ENCODE assay signal across 17 cellular contexts in genomic region chr10:88467835-88468485, GRCh38.
"Had no signal": no experiment of that assay in that cellular context is flagged by ENCODE, and none has a peak within 500 bp of the region (broad histone marks: within the 10 kb centered on the region; RNA-seq: fewer than 3 reads in every experiment).

No MANE protein-coding gene starts in this region.

- H3K4me1 Mint-ChIP-seq: activated CD4-positive, alpha-beta T cell treated with anti-CD3 and anti-CD28 coated beads, Interleukin-2, amount 10 ng/mL, durations not matched to agents 7 days and 5 days; activated naive CD4-positive, alpha-beta T cell treated with anti-CD3 and anti-CD28 coated beads, Interleukin-2, amount 10 ng/mL, durations not matched to agents 7 days and 5 days; central memory CD8-positive, alpha-beta T cell had no signal

- H3K36me3 Mint-ChIP-seq: activated naive CD4-positive, alpha-beta T cell treated with anti-CD3 and anti-CD28 coated beads, Interleukin-2, amount 10 ng/mL, durations not matched to agents 7 days and 5 days; type B pancreatic cell; WTC11 had no signal

- H3K9me3 ChIP-seq: adrenal gland had no signal

- H3K27me3 Mint-ChIP-seq: activated CD4-positive, alpha-beta T cell treated with anti-CD3 and anti-CD28 coated beads, Interleukin-2, amount 10 ng/mL, durations not matched to agents 7 days and 5 days; central memory CD8-positive, alpha-beta T cell; type B pancreatic cell had no signal

- DNase-seq: activated CD4-positive, alpha-beta T cell treated with anti-CD3 and anti-CD28 coated beads, Interleukin-2, amount 10 ng/mL, durations not matched to agents 7 days and 5 days; activated naive CD4-positive, alpha-beta T cell treated with anti-CD3 and anti-CD28 coated beads, Interleukin-2, amount 10 ng/mL, durations not matched to agents 7 days and 5 days; adrenal gland; effector memory CD4-positive, alpha-beta T cell; erythroblast; foreskin melanocyte; left ventricle myocardium superior; posterior cingulate gyrus; right cardiac atrium; stimulated activated CD4-positive, alpha-beta T cell treated with anti-CD3 and anti-CD28 coated beads, Interleukin-12 subunit alpha, Interleukin-12 subunit beta, amount 100 ng/mL, for 4 hours; stimulated activated naive CD4-positive, alpha-beta T cell; substantia nigra had no signal

- ATAC-seq: left ventricle myocardium superior, right cardiac atrium, WTC11 had no signal

- H3K27ac Mint-ChIP-seq: activated CD4-positive, alpha-beta T cell treated with anti-CD3 and anti-CD28 coated beads, Interleukin-2, amount 10 ng/mL, durations not matched to agents 7 days and 5 days; activated naive CD4-positive, alpha-beta T cell treated with anti-CD3 and anti-CD28 coated beads, Interleukin-2, amount 10 ng/mL, durations not matched to agents 7 days and 5 days; activated T-helper 2 cell treated with anti-CD3 and anti-CD28 coated beads, Interferon-gamma antibody, Interleukin-2, Interleukin-4, amounts not matched to agents 10 μg/mL and 5 μg/mL and 100 μg/mL, durations not matched to agents 14 hours and 24 hours and 36 hours; T-helper 1 cell treated with Interleukin-12 subunit alpha and Interleukin-12 subunit beta and Interleukin-4 antibody, amounts not matched to agents 30 μg/mL and 1 μg/mL, for 36 hours; type B pancreatic cell; WTC11 had no signal

- H3K36me3 ChIP-seq: adrenal gland had no signal

- H3K4me3 Mint-ChIP-seq: activated CD4-positive, alpha-beta T cell treated with anti-CD3 and anti-CD28 coated beads, Interleukin-2, amount 10 ng/mL, durations not matched to agents 7 days and 5 days; activated naive CD4-positive, alpha-beta T cell treated with anti-CD3 and anti-CD28 coated beads, Interleukin-2, amount 10 ng/mL, durations not matched to agents 7 days and 5 days; central memory CD8-positive, alpha-beta T cell; T-helper 1 cell treated with Interleukin-12 subunit alpha and Interleukin-12 subunit beta and Interleukin-4 antibody, amounts not matched to agents 30 μg/mL and 1 μg/mL, for 36 hours; type B pancreatic cell; WTC11 had no signal

- H3K4me3 ChIP-seq: adrenal gland had no signal

- H3K4me1 ChIP-seq: adrenal gland had no signal

- H3K9me3 Mint-ChIP-seq: activated CD4-positive, alpha-beta T cell treated with anti-CD3 and anti-CD28 coated beads, Interleukin-2, amount 10 ng/mL, durations not matched to agents 7 days and 5 days; activated naive CD4-positive, alpha-beta T cell treated with anti-CD3 and anti-CD28 coated beads, Interleukin-2, amount 10 ng/mL, durations not matched to agents 7 days and 5 days; activated T-helper 2 cell treated with anti-CD3 and anti-CD28 coated beads, Interferon-gamma antibody, Interleukin-2, Interleukin-4, amounts not matched to agents 10 μg/mL and 5 μg/mL and 100 μg/mL, durations not matched to agents 14 hours and 24 hours and 36 hours; central memory CD8-positive, alpha-beta T cell; T-helper 1 cell treated with Interleukin-12 subunit alpha and Interleukin-12 subunit beta and Interleukin-4 antibody, amounts not matched to agents 30 μg/mL and 1 μg/mL, for 36 hours; type B pancreatic cell had no signal

- H3K27ac ChIP-seq: adrenal gland had no signal
